Comparison of ENCODE assay signal across 9 cellular contexts in genomic region chr10:88835095-88835909, GRCh38. TPM values are rescaled to one million over a fixed set of nuclear protein-coding genes. Genes with fewer than 3 reads are reported as not detected.
DNase-seq lines count a peak whose midpoint lies in the region; ATAC-seq, FAIRE-seq and TF ChIP-seq lines count a peak whose summit lies in the region.
"Had no signal": no experiment of that assay in that cellular context is flagged by ENCODE, and none has a peak within 500 bp of the region (broad histone marks: within the 10 kb centered on the region; RNA-seq: fewer than 3 reads in every experiment).

No MANE protein-coding gene starts in this region.

- H3K4me2 ChIP-seq in H1 (ENCODE audit: insufficient read depth in 1 of 2, low read depth in 2 of 2, low read length in 2 of 2) (no peak overlapping the region), mesendoderm (ENCODE audit: low read length) (no peak overlapping the region)

- H3K27ac ChIP-seq in CD8-positive, alpha-beta memory T cell (ENCODE audit: low read depth, low read length): no peak overlapping the region
- no peak overlapping the region for H3K27ac ChIP-seq in H1 (ENCODE audit: low read depth, low read length)
- no peak overlapping the region for H3K27ac ChIP-seq in mesendoderm (ENCODE audit: low read depth, low read length)

- no peaks in the 10 kb centered on the region for H3K27me3 ChIP-seq in CD8-positive, alpha-beta memory T cell (ENCODE audit: insufficient read depth, low read length, poor library complexity, severe bottlenecking)
- no peaks in the 10 kb centered on the region for H3K27me3 ChIP-seq in H1 (replicated peaks in 1 of 4; ENCODE audit: control insufficient read depth in 3 of 4, extremely low read depth in 1 of 4, insufficient read depth in 3 of 4, low read length in 3 of 4)
- peaks cover 3% of the 10 kb centered on the region for H3K27me3 ChIP-seq in mesendoderm (ENCODE audit: insufficient read depth, low read length, poor library complexity)

- no peak overlapping the region for H2BK12ac ChIP-seq in H1 (ENCODE audit: low read depth, low read length)

- H3K56ac ChIP-seq in H1 (replicated peaks; ENCODE audit: insufficient read length, low read depth, low read length) (no peak overlapping the region), mesendoderm (ENCODE audit: low read length) (no peak overlapping the region)

- POLR2A ChIA-PET in CD8-positive, alpha-beta memory T cell (lab: Charles Lee): interaction anchor here (1.2 to 1.6 kb wide), 2 partner anchors 44 to 97 kb away, joined by 6 read pairs; partner anchors contain the start of gene STAMBPL1
- POLR2A ChIA-PET in activated CD8-positive, alpha-beta T cell treated with anti-CD3 and anti-CD28 coated beads, Interleukin-2, amount 10 ng/mL, durations not matched to agents 7 days and 5 days (lab: Charles Lee): interaction anchor here (1.1 to 2.4 kb wide), 6 partner anchors 16 to 372 kb away, joined by 3 to 16 read pairs (median 6); partner anchors contain the start of genes ANKRD22, CH25H, FAS and STAMBPL1
- POLR2A ChIA-PET in H1 (lab: Charles Lee; ENCODE audit: partially characterized antibody): interaction anchor here (1.4 kb wide), 1 partner anchor 45 kb away, joined by 4 read pairs; the partner anchor contains the start of gene STAMBPL1

- H2AK5ac ChIP-seq in H1 (ENCODE audit: low read depth, low read length) (no peak overlapping the region), mesendoderm (ENCODE audit: low read length) (no peak overlapping the region)

- peak; percentile 92 for ATAC-seq in activated CD8-positive, alpha-beta T cell treated with anti-CD3 and anti-CD28 coated beads, Interleukin-2, amount 10 ng/mL, durations not matched to agents 7 days and 5 days

- H3K79me1 ChIP-seq in H1 (ENCODE audit: low read depth, low read length): no peaks in the 10 kb centered on the region
- H3K79me1 ChIP-seq in mesendoderm (ENCODE audit: low read length): no peaks in the 10 kb centered on the region

- no peaks in the 10 kb centered on the region for H3K36me3 Mint-ChIP-seq in CD8-positive, alpha-beta memory T cell
- peaks cover 4% of the 10 kb centered on the region for H3K36me3 Mint-ChIP-seq in activated CD8-positive, alpha-beta T cell treated with anti-CD3 and anti-CD28 coated beads, Interleukin-2, amount 10 ng/mL, durations not matched to agents 7 days and 5 days (ENCODE audit: low read depth)

- no peak overlapping the region for H4K8ac ChIP-seq in H1 (ENCODE audit: extremely low read depth, insufficient read depth, low read length)
- no peak overlapping the region for H4K8ac ChIP-seq in mesendoderm (ENCODE audit: low read depth, low read length)

- no peak for TF ChIP-seq POLR2A in H1 (IDR thresholded peaks at IDR 0.05; ENCODE audit: control extremely low read depth in 1 of 2, low read depth in 2 of 2, low read length in 2 of 2)

- H3K79me2 ChIP-seq in H1 (ENCODE audit: control insufficient read depth in 1 of 2, insufficient read depth in 2 of 2, low read length in 2 of 2) (no peaks in the 10 kb centered on the region), mesendoderm (ENCODE audit: control insufficient read depth, insufficient read depth, low read length) (no peaks in the 10 kb centered on the region)

- H3K27me3 Mint-ChIP-seq in CD8-positive, alpha-beta memory T cell: no peaks in the 10 kb centered on the region
- H3K27me3 Mint-ChIP-seq in activated CD8-positive, alpha-beta T cell treated with anti-CD3 and anti-CD28 coated beads, Interleukin-2, amount 10 ng/mL, durations not matched to agents 7 days and 5 days (ENCODE audit: low read depth): no peaks in the 10 kb centered on the region

- no peak overlapping the region for H4K91ac ChIP-seq in H1 (replicated peaks; ENCODE audit: insufficient read length, low read length)

- peaks cover 32 to 36% (median 36%) of the 10 kb centered on the region in 3 donors for H3K4me1 Mint-ChIP-seq in CD8-positive, alpha-beta memory T cell
- peaks cover 40% of the 10 kb centered on the region for H3K4me1 Mint-ChIP-seq in activated CD8-positive, alpha-beta T cell treated with anti-CD3 and anti-CD28 coated beads, Interleukin-2, amount 10 ng/mL, durations not matched to agents 7 days and 5 days (ENCODE audit: low read depth)

- TF ChIP-seq EP300 in H1 (IDR thresholded peaks at IDR 0.05; ENCODE audit: borderline replicate concordance in 1 of 2, low read depth in 2 of 2, low read length in 2 of 2): no peak

- H4K20me1 ChIP-seq in H1 (replicated peaks in 1 of 2; ENCODE audit: control insufficient read depth in 1 of 2, insufficient read depth in 2 of 2, low read length in 2 of 2): no peaks in the 10 kb centered on the region

- WGBS in H1 (ENCODE audit: extremely low coverage in 1 of 2, insufficient coverage in 1 of 2, insufficient read length in 1 of 2, insufficient replicate concordance in 2 of 2, low coverage in 1 of 2, low lambda C conversion rate in 2 of 2, missing lambda C conversion rate in 1 of 2), 2 experiments: 23% methylated on average over 10 of the region's 10 CpGs; no CpG with 5 or more reads in 1 of the 2 experiments
- WGBS in mesendoderm (ENCODE audit: extremely low coverage, insufficient coverage, low lambda C conversion rate): no CpG with 5 or more reads among the region's 10 CpGs

- H3K4me3 Mint-ChIP-seq in CD8-positive, alpha-beta memory T cell: no peak overlapping the region
- no peak overlapping the region for H3K4me3 Mint-ChIP-seq in activated CD8-positive, alpha-beta T cell treated with anti-CD3 and anti-CD28 coated beads, Interleukin-2, amount 10 ng/mL, durations not matched to agents 7 days and 5 days

- CTCF ChIA-PET in CD8-positive, alpha-beta memory T cell (lab: Charles Lee): interaction anchor here (0.6 to 7.0 kb wide), 43 partner anchors 9 to 383 kb away, joined by 3 to 150 read pairs (median 4); partner anchors contain the start of genes LIPN and STAMBPL1
- CTCF ChIA-PET in activated CD8-positive, alpha-beta T cell treated with anti-CD3 and anti-CD28 coated beads, Interleukin-2, amount 10 ng/mL, durations not matched to agents 7 days and 5 days (lab: Charles Lee): interaction anchor here (0.6 to 11.3 kb wide), 56 partner anchors 10 to 386 kb away, joined by 3 to 281 read pairs (median 6); partner anchors contain the start of genes ANKRD22, FAS, LIPM and RNLS
- CTCF ChIA-PET in H1 (lab: Charles Lee; ENCODE audit: partially characterized antibody): interaction anchor here (0.7 to 7.2 kb wide), 73 partner anchors 8 to 535 kb away, joined by 3 to 279 read pairs (median 5); partner anchors contain the start of genes ANKRD22, FAS, LIPN and STAMBPL1

- H3K23ac ChIP-seq in H1 (ENCODE audit: insufficient read length) (no peak overlapping the region), mesendoderm (ENCODE audit: low read length) (no peak overlapping the region)

- no peaks in the 10 kb centered on the region for H3K36me3 ChIP-seq in CD8-positive, alpha-beta memory T cell (ENCODE audit: insufficient read depth, low read length)
- H3K36me3 ChIP-seq in H1 (ENCODE audit: control insufficient read depth in 2 of 4, insufficient read depth in 4 of 4, low read length in 3 of 4) (no peaks in the 10 kb centered on the region), mesendoderm (ENCODE audit: control insufficient read depth, insufficient read depth, low read length) (no peaks in the 10 kb centered on the region)

- no peak overlapping the region for H3K4me3 ChIP-seq in CD8-positive, alpha-beta memory T cell (ENCODE audit: low read length)
- H3K4me3 ChIP-seq in H1 (ENCODE audit: extremely low read depth in 1 of 4, insufficient read depth in 2 of 4, low read depth in 3 of 4, low read length in 4 of 4): no peak overlapping the region
- H3K4me3 ChIP-seq in mesendoderm (ENCODE audit: low read length): no peak overlapping the region

- no peak overlapping the region for H2AFZ ChIP-seq in H1 (ENCODE audit: low read length)

- peak; percentile 95 for FAIRE-seq in H1 (lab: Jason Lieb, UNC)

- H2BK120ac ChIP-seq in H1 (replicated peaks; ENCODE audit: low read depth, low read length) (no peak overlapping the region), mesendoderm (ENCODE audit: low read depth, low read length) (no peak overlapping the region)

- TF ChIP-seq CTCF in GM20000 (IDR thresholded peaks at IDR 0.05; ENCODE audit: extremely low read depth, missing control alignments) (peak; percentile 81), H1 (IDR thresholded peaks at IDR 0.05; ENCODE audit: control extremely low read depth in 1 of 3, insufficient read depth in 1 of 3, low read depth in 1 of 3, low read length in 3 of 3) (peak; percentile 69 to 95 (median 87))

- H3K4ac ChIP-seq in H1 (replicated peaks; ENCODE audit: insufficient read length, low read depth, low read length) (no peak overlapping the region), mesendoderm (ENCODE audit: low read depth, low read length) (no peak overlapping the region)

- TF ChIP-seq RAD21 in H1 (IDR thresholded peaks at IDR 0.05 in 1 of 2, conservative IDR thresholded peaks at IDR 0.05 in 1 of 2; ENCODE audit: low read depth in 2 of 2, low read length in 2 of 2): peak; percentile 97 to 98

- H2BK20ac ChIP-seq in H1 (ENCODE audit: low read length): no peak overlapping the region

- H4K5ac ChIP-seq in H1 (ENCODE audit: insufficient read length, low read depth, low read length): no peak overlapping the region
- no peak overlapping the region for H4K5ac ChIP-seq in mesendoderm (ENCODE audit: low read length)

- peak; percentile 75 to 91 (median 75) for DNase-seq in CD8-positive, alpha-beta memory T cell
- DNase-seq in GM20000 (ENCODE audit: low spot score) (peak; percentile 68), HS-27A (ENCODE audit: low read depth) (peak; percentile 42), NK-92 (lab: John Stamatoyannopoulos, UW; ENCODE audit: unreplicated experiment) (peak; percentile 36), H1 (ENCODE audit: low read depth in 1 of 2, low spot score in 2 of 2) (peak in 1 of 2 experiments; percentile 80), mesendoderm (peak; percentile 82)
- peak; percentile 94 for DNase-seq in activated CD8-positive, alpha-beta T cell treated with anti-CD3 and anti-CD28 coated beads, Interleukin-2, amount 10 ng/mL, durations not matched to agents 7 days and 5 days
- peak; percentile 67 to 77 for DNase-seq in stimulated activated CD8-positive, alpha-beta memory T cell treated with anti-CD3 and anti-CD28 coated beads, Interleukin-2, amount 100 ng/mL, for 48 hours (ENCODE audit: low read depth in 2 of 2)

- H3K18ac ChIP-seq in H1 (ENCODE audit: extremely low read depth, low read length) (no peak overlapping the region), mesendoderm (ENCODE audit: low read length) (no peak overlapping the region)

- no peak overlapping the region for H3K27ac Mint-ChIP-seq in CD8-positive, alpha-beta memory T cell
- no peak overlapping the region for H3K27ac Mint-ChIP-seq in activated CD8-positive, alpha-beta T cell treated with anti-CD3 and anti-CD28 coated beads, Interleukin-2, amount 10 ng/mL, durations not matched to agents 7 days and 5 days

- H2BK15ac ChIP-seq in H1 (ENCODE audit: low read length) (no peak overlapping the region), mesendoderm (replicated peaks; ENCODE audit: low read depth) (no peak overlapping the region)

- H3K9me3 Mint-ChIP-seq in CD8-positive, alpha-beta memory T cell: no peaks in the 10 kb centered on the region
- H3K9me3 Mint-ChIP-seq in activated CD8-positive, alpha-beta T cell treated with anti-CD3 and anti-CD28 coated beads, Interleukin-2, amount 10 ng/mL, durations not matched to agents 7 days and 5 days (ENCODE audit: insufficient read depth): no peaks in the 10 kb centered on the region

- H3K4me1 ChIP-seq in CD8-positive, alpha-beta memory T cell (ENCODE audit: insufficient read depth, low read length): peaks cover 38% of the 10 kb centered on the region
- no peaks in the 10 kb centered on the region for H3K4me1 ChIP-seq in H1 (replicated peaks in 1 of 4; ENCODE audit: control insufficient read depth in 3 of 4, insufficient read depth in 4 of 4, low read length in 3 of 4)
- H3K4me1 ChIP-seq in mesendoderm (ENCODE audit: control insufficient read depth, low read depth, low read length): no peaks in the 10 kb centered on the region

- no peak overlapping the region for H3K9ac ChIP-seq in H1 (replicated peaks in 1 of 4; ENCODE audit: extremely low read depth in 1 of 4, low read depth in 3 of 4, low read length in 3 of 4)
- no peak overlapping the region for H3K9ac ChIP-seq in mesendoderm (ENCODE audit: low read length)

- no peaks in the 10 kb centered on the region for H3K23me2 ChIP-seq in H1 (ENCODE audit: low read depth, low read length)

- H2BK5ac ChIP-seq in H1 (ENCODE audit: low read depth, low read length) (no peak overlapping the region), mesendoderm (ENCODE audit: low read length) (no peak overlapping the region)

- no peak overlapping the region for H3K14ac ChIP-seq in H1 (ENCODE audit: insufficient read length)

- H3K9me3 ChIP-seq in CD8-positive, alpha-beta memory T cell (ENCODE audit: low read length): no peaks in the 10 kb centered on the region
- no peaks in the 10 kb centered on the region for H3K9me3 ChIP-seq in H1 (ENCODE audit: insufficient read depth in 2 of 2, low read depth in 1 of 2, low read length in 1 of 2)

RNA-seq across cellular contexts. Expression of gene ANKRD22, which starts 16.3 kb away (rescaled TPM):
- total RNA-seq in CD8-positive, alpha-beta memory T cell: not detected
- polyA plus RNA-seq in CD8-positive, alpha-beta memory T cell: 0.63 TPM
- under 1 TPM in 1 of 2 experiments, not detected in 1; 0.45 TPM for total RNA-seq in activated CD8-positive, alpha-beta T cell treated with anti-CD3 and anti-CD28 coated beads, Interleukin-2, amount 10 ng/mL, durations not matched to agents 7 days and 5 days
- total RNA-seq in H1 (2021; fragmentation: NEBNext Ultra II Directional; extraction: Animal tissue kit (Norgen Biotek cat#: 25700)): not detected in 2 replicates
- polyA plus RNA-seq in H1 (2011; rRNA removed): 0.05 and 0.68 TPM in 2 replicates
- polyA plus RNA-seq in H1 (2011; cell fraction: cytosol; rRNA removed): 0.14 TPM
- polyA plus RNA-seq in H1 (2011; cell fraction: nucleus; rRNA removed): 0.07 TPM
- polyA plus RNA-seq in H1 (2012, experiment 1 of 2): 0.37 to 0.94 TPM (median 0.47 TPM) in 4 replicates
- polyA plus RNA-seq in H1 (2012, experiment 2 of 2): 0.10 TPM
- polyA plus RNA-seq in H1 (2013, experiment 1 of 2): not detected
- not detected for polyA plus RNA-seq in H1 (2013, experiment 2 of 2)
- polyA minus RNA-seq in H1 (2011; rRNA and poly(A)+ RNA removed): 0.20 TPM in 1 of 2 replicates, not detected in the other
- polyA minus RNA-seq in H1 (2011; cell fraction: cytosol; rRNA and poly(A)+ RNA removed): not detected
- polyA minus RNA-seq in H1 (2011; cell fraction: nucleus; rRNA and poly(A)+ RNA removed): not detected
- polyA plus RNA-seq in mesendoderm (2013, experiment 1 of 2): not detected
- polyA plus RNA-seq in mesendoderm (2013, experiment 2 of 2): not detected

RNA-seq across cellular contexts. Expression of gene LIPM, which starts 32.8 kb away (rescaled TPM):
- not detected for total RNA-seq in CD8-positive, alpha-beta memory T cell
- not detected for polyA plus RNA-seq in CD8-positive, alpha-beta memory T cell
- total RNA-seq in activated CD8-positive, alpha-beta T cell treated with anti-CD3 and anti-CD28 coated beads, Interleukin-2, amount 10 ng/mL, durations not matched to agents 7 days and 5 days: not detected
- not detected in 2 replicates for total RNA-seq in H1 (2021; fragmentation: NEBNext Ultra II Directional; extraction: Animal tissue kit (Norgen Biotek cat#: 25700))
- not detected in 2 replicates for polyA plus RNA-seq in H1 (2011; rRNA removed)
- not detected for polyA plus RNA-seq in H1 (2011; cell fraction: cytosol; rRNA removed)
- polyA plus RNA-seq in H1 (2011; cell fraction: nucleus; rRNA removed): not detected
- not detected in 4 replicates for polyA plus RNA-seq in H1 (2012, experiment 1 of 2)
- not detected for polyA plus RNA-seq in H1 (2012, experiment 2 of 2)
- polyA plus RNA-seq in H1 (2013, experiment 1 of 2): not detected
- polyA plus RNA-seq in H1 (2013, experiment 2 of 2): not detected
- not detected in 2 replicates for polyA minus RNA-seq in H1 (2011; rRNA and poly(A)+ RNA removed)
- polyA minus RNA-seq in H1 (2011; cell fraction: cytosol; rRNA and poly(A)+ RNA removed): not detected
- polyA minus RNA-seq in H1 (2011; cell fraction: nucleus; rRNA and poly(A)+ RNA removed): not detected
- not detected for polyA plus RNA-seq in mesendoderm (2013, experiment 1 of 2)
- polyA plus RNA-seq in mesendoderm (2013, experiment 2 of 2): 0.08 TPM
- total RNA-seq: activated CD8-positive, alpha-beta memory T cell treated with anti-CD3 and anti-CD28 coated beads for 36 hours had no signal

RNA-seq across cellular contexts. Expression of gene STAMBPL1, which starts 44.7 kb away (rescaled TPM):
- 10 to 100 TPM; 22.3 to 24.7 TPM for total RNA-seq in CD8-positive, alpha-beta memory T cell
- 10.6 TPM for polyA plus RNA-seq in CD8-positive, alpha-beta memory T cell
- 10 to 100 TPM; 67.6 TPM for total RNA-seq in activated CD8-positive, alpha-beta T cell treated with anti-CD3 and anti-CD28 coated beads, Interleukin-2, amount 10 ng/mL, durations not matched to agents 7 days and 5 days
- 5.5 and 6.5 TPM in 2 replicates for total RNA-seq in H1 (2021; fragmentation: NEBNext Ultra II Directional; extraction: Animal tissue kit (Norgen Biotek cat#: 25700))
- polyA plus RNA-seq in H1 (2011; rRNA removed): 5.5 and 8.1 TPM in 2 replicates
- polyA plus RNA-seq in H1 (2011; cell fraction: cytosol; rRNA removed): 5.9 TPM
- 2.7 TPM for polyA plus RNA-seq in H1 (2011; cell fraction: nucleus; rRNA removed)
- polyA plus RNA-seq in H1 (2012, experiment 1 of 2): 3.3 to 4.3 TPM (median 3.3 TPM) in 4 replicates
- polyA plus RNA-seq in H1 (2012, experiment 2 of 2): 0.67 TPM
- 2.8 TPM for polyA plus RNA-seq in H1 (2013, experiment 1 of 2)
- 2.9 TPM for polyA plus RNA-seq in H1 (2013, experiment 2 of 2)
- 3.9 and 4.9 TPM in 2 replicates for polyA minus RNA-seq in H1 (2011; rRNA and poly(A)+ RNA removed)
- 3.2 TPM for polyA minus RNA-seq in H1 (2011; cell fraction: cytosol; rRNA and poly(A)+ RNA removed)
- 11.7 TPM for polyA minus RNA-seq in H1 (2011; cell fraction: nucleus; rRNA and poly(A)+ RNA removed)
- 4.1 TPM for polyA plus RNA-seq in mesendoderm (2013, experiment 1 of 2)
- 4.3 TPM for polyA plus RNA-seq in mesendoderm (2013, experiment 2 of 2)
